22 cellular contexts compared by ENCODE assay signal in genomic region chr18:21857871-21858270, GRCh38.
A peak's percentile ranks its signal among the peaks of the same experiment; 100 is the strongest.
DNase-seq lines count a peak whose midpoint lies in the region; ATAC-seq, FAIRE-seq and TF ChIP-seq lines count a peak whose summit lies in the region.
"Had no signal": no experiment of that assay in that cellular context is flagged by ENCODE, and none has a peak within 500 bp of the region (broad histone marks: within the 10 kb centered on the region; RNA-seq: fewer than 3 reads in every experiment).

No MANE protein-coding gene starts in this region.

- H3K4me3 ChIP-seq in testis (no peak overlapping the region), small intestine (ENCODE audit: low read depth in 1 of 2, low read length in 2 of 2) (no peak overlapping the region)
- H3K4me3 ChIP-seq: MG63, sigmoid colon, vagina had no signal

- no peak for TF ChIP-seq POLR2A in testis (IDR thresholded peaks at IDR 0.05)

- WGBS in testis, 2 donors: 64 to 65% methylated on average over 3 of the region's 3 CpGs
- WGBS in small intestine, 3 donors: 71 to 87% (median 76%) methylated on average over 3 of the region's 3 CpGs

- H3K36me3 ChIP-seq in testis (ENCODE audit: low read depth, missing control alignments): no peaks in the 10 kb centered on the region
- H3K36me3 ChIP-seq in small intestine (ENCODE audit: control insufficient read depth in 2 of 2, insufficient read depth in 2 of 2, low read length in 2 of 2): peaks cover 3 to 5% of the 10 kb centered on the region in 2 donors

- ATAC-seq in GM18502 (IDR thresholded peaks at IDR 0.05; ENCODE audit: poor library complexity, unreplicated experiment) (peak; percentile 49), HG03565 (IDR thresholded peaks at IDR 0.05; ENCODE audit: unreplicated experiment) (peak; percentile 35)
- ATAC-seq: effector memory CD8-positive, alpha-beta T cell; esophagus mucosa; left ventricle myocardium superior had no signal

- H3K9me3 ChIP-seq in testis: no peaks in the 10 kb centered on the region
- no peaks in the 10 kb centered on the region for H3K9me3 ChIP-seq in small intestine (ENCODE audit: control insufficient read depth, low read depth)
- H3K9me3 ChIP-seq: MG63, sigmoid colon, vagina had no signal

- H3K4me1 ChIP-seq in testis (no peaks in the 10 kb centered on the region), small intestine (ENCODE audit: control insufficient read depth in 2 of 2, insufficient read depth in 1 of 2, low read depth in 1 of 2, low read length in 1 of 2) (no peaks in the 10 kb centered on the region)
- H3K4me1 ChIP-seq: sigmoid colon, vagina had no signal

- H3K27me3 ChIP-seq in testis (no peaks in the 10 kb centered on the region), small intestine (ENCODE audit: control insufficient read depth in 2 of 2, insufficient read depth in 2 of 2, low read length in 2 of 2) (no peaks in the 10 kb centered on the region)
- H3K27me3 ChIP-seq: MG63, sigmoid colon, vagina had no signal

- intact Hi-C loops in testis (cut with DNase I; ENCODE audit: low total_unique reads): loop anchor here (10.0 kb wide), 1 partner anchor 363 kb away; no protein-coding TSS in a partner anchor

- TF ChIP-seq CTCF in GM20000 (IDR thresholded peaks at IDR 0.05; ENCODE audit: extremely low read depth, missing control alignments) (no peak), testis (IDR thresholded peaks at IDR 0.05) (no peak)

- FAIRE-seq in small intestine (lab: Jason Lieb, UNC): no peak
- FAIRE-seq: H1 had no signal

- DNase-seq in GM20000 (ENCODE audit: low spot score) (peak; percentile 22), testis (no peak), HK-2 (ENCODE audit: unreplicated experiment) (no peak), amygdala (lab: John Stamatoyannopoulos, UW) (no peak), small intestine (no peak)
- DNase-seq: activated CD4-positive, alpha-beta T cell treated with anti-CD3 and anti-CD28 coated beads, Interleukin-2, amount 50 U/mL, for 4 hours; activated CD8-positive, alpha-beta memory T cell treated with anti-CD3 and anti-CD28 coated beads, Interleukin-2, amount 50 U/mL, for 48 hours; activated gamma-delta T cell treated with Interleukin-2 at 50 U/mL for 16 hours; effector memory CD8-positive, alpha-beta T cell; foreskin melanocyte; hypothalamus; left ventricle myocardium superior; MG63; NCI-H146; NCI-H526; sigmoid colon; T-helper 9 cell had no signal

- H3K27ac ChIP-seq in testis: peak overlapping the region; percentile 0 to 22
- no peak overlapping the region for H3K27ac ChIP-seq in small intestine (ENCODE audit: low read depth in 1 of 2, low read length in 1 of 2)
- H3K27ac ChIP-seq: sigmoid colon, vagina had no signal

Comparison
In these comparisons a context has a peak if more than half of its experiments do, and no peak if none do; other contexts are left out.
1. H3K27ac ChIP-seq: peak in testis (2 of 2); none in small intestine (0 of 2).